In genomic region chr14:56975521-56975920, GRCh38 we compare ENCODE assay signal across 31 cellular contexts.
"Had no signal": no experiment of that assay in that cellular context is flagged by ENCODE, and none has a peak within 500 bp of the region (broad histone marks: within the 10 kb centered on the region; RNA-seq: fewer than 3 reads in every experiment).

No MANE protein-coding gene starts in this region.

- H2AFZ ChIP-seq: hepatocyte had no signal

- H3K79me2 ChIP-seq: hepatocyte had no signal

- H3K4me1 Mint-ChIP-seq: activated CD4-positive, alpha-beta memory T cell treated with anti-CD3 and anti-CD28 coated beads, Interleukin-2, amount 10 ng/mL, durations not matched to agents 7 days and 5 days; activated CD4-positive, alpha-beta T cell treated with anti-CD3 and anti-CD28 coated beads for 36 hours; activated CD4-positive, alpha-beta T cell treated with anti-CD3 and anti-CD28 coated beads, Interleukin-2, amount 10 ng/mL, durations not matched to agents 7 days and 5 days; activated naive CD4-positive, alpha-beta T cell treated with anti-CD3 and anti-CD28 coated beads, Interleukin-2, amount 10 ng/mL, durations not matched to agents 7 days and 5 days; activated naive CD8-positive, alpha-beta T cell treated with anti-CD3 and anti-CD28 coated beads, Interleukin-2, amount 10 ng/mL, durations not matched to agents 7 days and 5 days; brain; central memory CD8-positive, alpha-beta T cell had no signal

- H3K4me3 ChIP-seq: ascending aorta, cardiac muscle cell, coronary artery, dorsolateral prefrontal cortex, esophagus muscularis mucosa, gastrocnemius medialis, heart right ventricle, hepatocyte had no signal

- DNase-seq: activated CD4-positive, alpha-beta memory T cell treated with anti-CD3 and anti-CD28 coated beads, Interleukin-2, amount 10 ng/mL, durations not matched to agents 7 days and 5 days; activated CD4-positive, alpha-beta T cell treated with anti-CD3 and anti-CD28 coated beads for 36 hours; activated CD4-positive, alpha-beta T cell treated with anti-CD3 and anti-CD28 coated beads, Interleukin-2, amount 10 ng/mL, durations not matched to agents 7 days and 5 days; activated CD4-positive, alpha-beta T cell treated with anti-CD3 and anti-CD28 coated beads, Interleukin-2, amount 50 U/mL, for 4 hours; activated CD4-positive, CD25-positive, alpha-beta regulatory T cell; activated CD4-positive, CD25-positive, alpha-beta regulatory T cell treated with anti-CD3 and anti-CD28 coated beads, Interleukin-2, amount 50 U/mL, for 72 hours; activated CD8-positive, alpha-beta memory T cell treated with anti-CD3 and anti-CD28 coated beads, Interleukin-2, amount 50 U/mL, for 48 hours; activated gamma-delta T cell; activated naive CD4-positive, alpha-beta T cell; activated naive CD4-positive, alpha-beta T cell treated with anti-CD3 and anti-CD28 coated beads, Interleukin-2, amount 10 ng/mL, durations not matched to agents 7 days and 5 days; activated naive CD8-positive, alpha-beta T cell treated with anti-CD3 and anti-CD28 coated beads, Interleukin-2, amount 10 ng/mL, durations not matched to agents 7 days and 5 days; activated T-cell treated with anti-CD3 and anti-CD28 coated beads for 4 hours; activated T-cell treated with anti-CD3 and anti-CD28 coated beads, Interleukin-2, amount 50 U/mL, for 24 hours; activated T-cell treated with anti-CD3 and anti-CD28 coated beads, Interleukin-2, amount 50 U/mL, for 72 hours; dorsolateral prefrontal cortex; effector memory CD4-positive, alpha-beta T cell; endodermal cell; erythroblast; foreskin keratinocyte; gastrocnemius medialis; heart right ventricle; T-helper 2 cell had no signal

- H3K27me3 Mint-ChIP-seq: activated CD4-positive, alpha-beta memory T cell treated with anti-CD3 and anti-CD28 coated beads, Interleukin-2, amount 10 ng/mL, durations not matched to agents 7 days and 5 days; dendritic cell treated with granulocyte-macrophage colony-stimulating factor and Interleukin-4, amounts not matched to agents 40 ng/mL and 50 ng/mL, for 4 days had no signal

- H3K36me3 Mint-ChIP-seq: activated naive CD4-positive, alpha-beta T cell treated with anti-CD3 and anti-CD28 coated beads, Interleukin-2, amount 10 ng/mL, durations not matched to agents 7 days and 5 days; activated naive CD4-positive, alpha-beta T cell treated with anti-CD3 and anti-CD28 coated beads, Interleukin-2, amount 50 U/mL, for 72 hours; activated naive CD8-positive, alpha-beta T cell treated with anti-CD3 and anti-CD28 coated beads, Interleukin-2, amount 10 ng/mL, durations not matched to agents 7 days and 5 days; brain had no signal

- H3K4me1 ChIP-seq: ascending aorta, esophagus muscularis mucosa, foreskin keratinocyte, gastrocnemius medialis, heart right ventricle had no signal

- H3K9me3 Mint-ChIP-seq: activated CD4-positive, alpha-beta memory T cell treated with anti-CD3 and anti-CD28 coated beads, Interleukin-2, amount 10 ng/mL, durations not matched to agents 7 days and 5 days; activated CD4-positive, alpha-beta T cell treated with anti-CD3 and anti-CD28 coated beads, Interleukin-2, amount 10 ng/mL, durations not matched to agents 7 days and 5 days; activated naive CD4-positive, alpha-beta T cell treated with anti-CD3 and anti-CD28 coated beads, Interleukin-2, amount 10 ng/mL, durations not matched to agents 7 days and 5 days; activated naive CD4-positive, alpha-beta T cell treated with anti-CD3 and anti-CD28 coated beads, Interleukin-2, amount 50 U/mL, for 72 hours; activated naive CD8-positive, alpha-beta T cell treated with anti-CD3 and anti-CD28 coated beads, Interleukin-2, amount 10 ng/mL, durations not matched to agents 7 days and 5 days; activated T-cell treated with anti-CD3 and anti-CD28 coated beads, Interleukin-2, amount 50 U/mL, for 24 hours; activated T-cell treated with anti-CD3 and anti-CD28 coated beads, Interleukin-2, amount 50 U/mL, for 72 hours; central memory CD8-positive, alpha-beta T cell; dendritic cell treated with granulocyte-macrophage colony-stimulating factor and Interleukin-4, amounts not matched to agents 40 ng/mL and 50 ng/mL, for 4 days had no signal

- H3K9me3 ChIP-seq: ascending aorta, esophagus muscularis mucosa, gastrocnemius medialis had no signal

- H3K27ac Mint-ChIP-seq: activated CD4-positive, alpha-beta memory T cell treated with anti-CD3 and anti-CD28 coated beads, Interleukin-2, amount 10 ng/mL, durations not matched to agents 7 days and 5 days; activated CD4-positive, alpha-beta T cell treated with anti-CD3 and anti-CD28 coated beads for 36 hours; activated CD4-positive, alpha-beta T cell treated with anti-CD3 and anti-CD28 coated beads, Interleukin-2, amount 10 ng/mL, durations not matched to agents 7 days and 5 days; activated naive CD4-positive, alpha-beta T cell treated with anti-CD3 and anti-CD28 coated beads, Interleukin-2, amount 10 ng/mL, durations not matched to agents 7 days and 5 days; activated naive CD4-positive, alpha-beta T cell treated with anti-CD3 and anti-CD28 coated beads, Interleukin-2, amount 50 U/mL, for 72 hours; activated naive CD8-positive, alpha-beta T cell treated with anti-CD3 and anti-CD28 coated beads, Interleukin-2, amount 10 ng/mL, durations not matched to agents 7 days and 5 days; activated T-cell treated with anti-CD3 and anti-CD28 coated beads, Interleukin-2, amount 50 U/mL, for 24 hours; activated T-cell treated with anti-CD3 and anti-CD28 coated beads, Interleukin-2, amount 50 U/mL, for 72 hours; brain; dendritic cell treated with granulocyte-macrophage colony-stimulating factor and Interleukin-4, amounts not matched to agents 40 ng/mL and 50 ng/mL, for 4 days; endodermal cell had no signal

- H3K27ac ChIP-seq: ascending aorta, cardiac muscle cell, coronary artery, dorsolateral prefrontal cortex, esophagus muscularis mucosa, foreskin keratinocyte, gastrocnemius medialis, heart right ventricle, hepatocyte had no signal

- H3K36me3 ChIP-seq: ascending aorta, cardiac muscle cell, esophagus muscularis mucosa, gastrocnemius medialis, heart right ventricle had no signal

- H3K27me3 ChIP-seq: ascending aorta, cardiac muscle cell, esophagus muscularis mucosa, foreskin keratinocyte, gastrocnemius medialis, hepatocyte had no signal

- H3K4me3 Mint-ChIP-seq: activated CD4-positive, alpha-beta memory T cell treated with anti-CD3 and anti-CD28 coated beads, Interleukin-2, amount 10 ng/mL, durations not matched to agents 7 days and 5 days; activated CD4-positive, alpha-beta T cell treated with anti-CD3 and anti-CD28 coated beads for 36 hours; activated CD4-positive, alpha-beta T cell treated with anti-CD3 and anti-CD28 coated beads, Interleukin-2, amount 10 ng/mL, durations not matched to agents 7 days and 5 days; activated naive CD4-positive, alpha-beta T cell treated with anti-CD3 and anti-CD28 coated beads, Interleukin-2, amount 10 ng/mL, durations not matched to agents 7 days and 5 days; activated naive CD8-positive, alpha-beta T cell treated with anti-CD3 and anti-CD28 coated beads, Interleukin-2, amount 10 ng/mL, durations not matched to agents 7 days and 5 days; activated T-cell treated with anti-CD3 and anti-CD28 coated beads, Interleukin-2, amount 50 U/mL, for 24 hours; activated T-cell treated with anti-CD3 and anti-CD28 coated beads, Interleukin-2, amount 50 U/mL, for 72 hours; brain; central memory CD8-positive, alpha-beta T cell; dendritic cell treated with granulocyte-macrophage colony-stimulating factor and Interleukin-4, amounts not matched to agents 40 ng/mL and 50 ng/mL, for 4 days; endodermal cell had no signal

- H3K4me2 ChIP-seq: hepatocyte had no signal
